9 cellular contexts compared by ENCODE assay signal in genomic region chr1:101293461-101294045, GRCh38. TPM values are rescaled to one million over a fixed set of nuclear protein-coding genes. Genes with fewer than 3 reads are reported as not detected.
A peak's percentile ranks its signal among the peaks of the same experiment; 100 is the strongest.
DNase-seq lines count a peak whose midpoint lies in the region; ATAC-seq, FAIRE-seq and TF ChIP-seq lines count a peak whose summit lies in the region.
"Had no signal": no experiment of that assay in that cellular context is flagged by ENCODE, and none has a peak within 500 bp of the region (broad histone marks: within the 10 kb centered on the region; RNA-seq: fewer than 3 reads in every experiment).

No MANE protein-coding gene starts in this region.

- DNase-seq in NCI-H2171 treated with DMSO at 0.1 percent for 48 hours (lab: John Stamatoyannopoulos, UW) (peak; percentile 27), NCI-H2171 (lab: John Stamatoyannopoulos, UW) (no peak), renal cortical epithelial cell (ENCODE audit: low read depth) (peak; percentile 92), DMS153 (lab: John Stamatoyannopoulos, UW) (no peak), NCI-H2081 treated with DMSO at 0.1 percent for 48 hours (lab: John Stamatoyannopoulos, UW) (no peak), kidney (no peak)
- DNase-seq in activated CD4-positive, alpha-beta T cell treated with anti-CD3 and anti-CD28 coated beads, Interleukin-2, amount 50 U/mL, for 48 hours, result peak; percentile 60 to 74

- no peak overlapping the region for H3K9ac ChIP-seq in kidney (ENCODE audit: low read length in 2 of 2)
- H3K9ac ChIP-seq: parathyroid adenoma had no signal

- FAIRE-seq in kidney (lab: Jason Lieb, UNC), result no peak

- no peaks in the 10 kb centered on the region for H3K9me3 ChIP-seq in kidney (ENCODE audit: control insufficient read depth in 1 of 2, low read length in 2 of 2)

- peak; percentile 58 for ATAC-seq in HG03095 (IDR thresholded peaks at IDR 0.05; ENCODE audit: unreplicated experiment)

- H3K4me3 ChIP-seq in kidney (ENCODE audit: low read length in 2 of 2), result no peak overlapping the region

- H3K27ac ChIP-seq in kidney (ENCODE audit: low read depth in 2 of 2, low read length in 2 of 2), result no peak overlapping the region
- H3K27ac ChIP-seq: parathyroid adenoma had no signal

- no peaks in the 10 kb centered on the region for H3K4me1 ChIP-seq in kidney (ENCODE audit: control insufficient read depth in 1 of 2, insufficient read depth in 1 of 2, low read depth in 1 of 2, low read length in 2 of 2)

- no peak for TF ChIP-seq CTCF in kidney (IDR thresholded peaks at IDR 0.05; ENCODE audit: borderline replicate concordance, extremely low read depth, insufficient read depth)

- H3K36me3 ChIP-seq in kidney (ENCODE audit: control insufficient read depth in 1 of 2, insufficient read depth in 2 of 2, low read length in 2 of 2), result no peaks in the 10 kb centered on the region

- intact Hi-C loops in kidney (cut with DNase I), result no loop called here

RNA-seq across cellular contexts. Expression of gene S1PR1, which starts 56.7 kb away (rescaled TPM):
- total RNA-seq in renal cortical epithelial cell, result 6.8 and 8.2 TPM in 2 replicates
- total RNA-seq in kidney, result 51.6 TPM
- 14.2 TPM for polyA plus RNA-seq in kidney (ENCODE audit: insufficient read depth, low read depth, low replicate concordance)

Comparison
In these comparisons a context has a peak if more than half of its experiments do, and no peak if none do; other contexts are left out.
1. DNase-seq: peak in NCI-H2171 treated with DMSO at 0.1 percent for 48 hours (single experiment), activated CD4-positive, alpha-beta T cell treated with anti-CD3 and anti-CD28 coated beads, Interleukin-2, amount 50 U/mL, for 48 hours (2 of 2) and renal cortical epithelial cell (single experiment); none in NCI-H2171 (single experiment), DMS153 (single experiment), NCI-H2081 treated with DMSO at 0.1 percent for 48 hours (single experiment) and kidney (single experiment).